ENCODE assay signal across 27 cellular contexts in the genomic region with DNA sequence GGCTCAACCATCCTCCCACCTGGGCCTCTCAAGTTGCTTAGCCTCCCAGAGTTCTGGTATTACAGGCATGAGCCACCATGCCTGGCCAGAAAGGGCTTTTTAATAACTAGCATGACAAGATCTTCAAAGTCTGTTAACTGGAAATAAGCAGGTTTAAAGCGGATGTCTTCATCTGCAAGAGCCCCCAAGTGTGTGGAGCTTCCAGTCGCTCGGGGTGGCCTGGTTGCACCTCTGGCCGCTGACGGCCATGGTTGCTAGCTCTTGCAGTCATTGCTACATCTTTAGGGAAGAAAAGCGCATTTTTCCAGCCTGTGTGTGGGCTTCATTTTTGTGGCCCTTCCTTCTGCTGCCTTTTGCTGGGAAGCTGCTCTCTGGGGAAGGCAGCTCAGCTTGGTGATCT. TPM values are rescaled to one million over a fixed set of nuclear protein-coding genes. Genes with fewer than 3 reads are reported as not detected.
"Had no signal": no experiment of that assay in that cellular context is flagged by ENCODE, and none has a peak within 500 bp of the region (broad histone marks: within the 10 kb centered on the region; RNA-seq: fewer than 3 reads in every experiment).

No MANE protein-coding gene starts in this region.

- H3K27ac ChIP-seq: brain microvascular endothelial cell, cardiac muscle cell, SK-N-MC, VCaP had no signal

- H3K4me3 ChIP-seq: cardiac muscle cell, SK-N-MC had no signal

- H3K27me3 ChIP-seq: brain microvascular endothelial cell, cardiac muscle cell had no signal

- H3K27me3 Mint-ChIP-seq: activated CD4-positive, alpha-beta memory T cell treated with anti-CD3 and anti-CD28 coated beads for 36 hours; activated CD4-positive, alpha-beta T cell treated with anti-CD3 and anti-CD28 coated beads for 36 hours; T-cell had no signal

- H3K4me3 Mint-ChIP-seq: activated CD4-positive, alpha-beta memory T cell treated with anti-CD3 and anti-CD28 coated beads for 36 hours; activated CD4-positive, alpha-beta T cell treated with anti-CD3 and anti-CD28 coated beads for 36 hours; activated T-cell treated with anti-CD3 and anti-CD28 coated beads, Interleukin-2, amount 50 U/mL, for 72 hours; T-cell had no signal

- ATAC-seq: activated CD4-positive, alpha-beta T cell treated with anti-CD3 and anti-CD28 coated beads for 36 hours; activated T-cell treated with anti-CD3 and anti-CD28 coated beads, Interleukin-2, amount 50 U/mL, for 72 hours; T-cell had no signal

- H3K9me3 Mint-ChIP-seq: activated CD4-positive, alpha-beta memory T cell treated with anti-CD3 and anti-CD28 coated beads for 36 hours; activated T-cell treated with anti-CD3 and anti-CD28 coated beads, Interleukin-2, amount 50 U/mL, for 72 hours; activated T-helper 2 cell treated with anti-CD3 and anti-CD28 coated beads, Interferon-gamma antibody, Interleukin-2, Interleukin-4, amounts not matched to agents 10 μg/mL and 5 μg/mL and 100 μg/mL, durations not matched to agents 14 hours and 24 hours and 36 hours; T-cell had no signal

- H3K27ac Mint-ChIP-seq: activated CD4-positive, alpha-beta memory T cell treated with anti-CD3 and anti-CD28 coated beads for 36 hours; activated CD4-positive, alpha-beta T cell treated with anti-CD3 and anti-CD28 coated beads for 36 hours; activated T-cell treated with anti-CD3 and anti-CD28 coated beads, Interleukin-2, amount 50 U/mL, for 72 hours; activated T-helper 2 cell treated with anti-CD3 and anti-CD28 coated beads, Interferon-gamma antibody, Interleukin-2, Interleukin-4, amounts not matched to agents 10 μg/mL and 5 μg/mL and 100 μg/mL, durations not matched to agents 14 hours and 24 hours and 36 hours; T-cell had no signal

- DNase-seq: activated CD4-positive, alpha-beta memory T cell treated with anti-CD3 and anti-CD28 coated beads for 36 hours; activated CD8-positive, alpha-beta memory T cell treated with anti-CD3 and anti-CD28 coated beads, Interleukin-2, amount 50 U/mL, for 4 hours; activated gamma-delta T cell treated with Interleukin-2 at 50 U/mL for 16 hours; activated naive CD4-positive, alpha-beta T cell treated with anti-CD3 and anti-CD28 coated beads, Interleukin-2, amount 50 U/mL, for 16 hours; activated T-cell treated with anti-CD3 and anti-CD28 coated beads, Interleukin-2, amount 50 U/mL, for 72 hours; amygdala; brain microvascular endothelial cell; cerebellar nuclear complex; KG1; NCI-H1048; NCI-H146; NCI-H187 treated with DMSO at 0.1 percent for 48 hours; NCI-H2081 treated with DMSO at 0.1 percent for 48 hours; NCI-H446; NCI-H524; T-cell; T-helper 2 cell; T1000 had no signal

- FAIRE-seq: RCC 7860, TTC549 had no signal

RNA-seq across cellular contexts. Expression of gene COL20A1, which starts 12.6 kb away (rescaled TPM):
- total RNA-seq: activated CD4-positive, alpha-beta memory T cell treated with anti-CD3 and anti-CD28 coated beads for 36 hours; activated T-helper 2 cell treated with anti-CD3 and anti-CD28 coated beads, Interferon-gamma antibody, Interleukin-2, Interleukin-4, amounts not matched to agents 10 μg/mL and 5 μg/mL and 100 μg/mL, durations not matched to agents 14 hours and 24 hours and 36 hours; cardiac muscle cell; M059J had no signal

RNA-seq across cellular contexts. Expression of gene NKAIN4, which starts 26.1 kb away (rescaled TPM):
- total RNA-seq: activated CD4-positive, alpha-beta memory T cell treated with anti-CD3 and anti-CD28 coated beads for 36 hours; activated CD4-positive, alpha-beta T cell treated with anti-CD3 and anti-CD28 coated beads for 36 hours; activated T-cell treated with anti-CD3 and anti-CD28 coated beads, Interleukin-2, amount 50 U/mL, for 72 hours; activated T-helper 2 cell treated with anti-CD3 and anti-CD28 coated beads, Interferon-gamma antibody, Interleukin-2, Interleukin-4, amounts not matched to agents 10 μg/mL and 5 μg/mL and 100 μg/mL, durations not matched to agents 14 hours and 24 hours and 36 hours; cardiac muscle cell; LHCN-M2; M059J; T-cell had no signal
- polyA plus RNA-seq: cardiac muscle cell had no signal

RNA-seq across cellular contexts. Expression of gene BIRC7, which starts 44.7 kb away (rescaled TPM):
- total RNA-seq: activated CD4-positive, alpha-beta memory T cell treated with anti-CD3 and anti-CD28 coated beads for 36 hours; activated T-helper 2 cell treated with anti-CD3 and anti-CD28 coated beads, Interferon-gamma antibody, Interleukin-2, Interleukin-4, amounts not matched to agents 10 μg/mL and 5 μg/mL and 100 μg/mL, durations not matched to agents 14 hours and 24 hours and 36 hours; LHCN-M2; M059J; T-cell had no signal
- polyA plus RNA-seq: cardiac muscle cell had no signal
